ENCODE assay signal across 1 cellular context in genomic region chr17:75855310-75856061, GRCh38.
TF ChIP-seq lines count a peak whose summit lies in the region.

WBP2 (minus strand) TSS chr17:75855335; CDS start chr17:75855297, 38 bp downstream.

TF ChIP-seq in HepG2, 621 proteins besides CTCF, POLR2A, EP300 and RAD21 (continued from another document):
- TF ChIP-seq SKIL (CRISPR knock-in tag; IDR thresholded peaks at IDR 0.05; ENCODE audit: borderline replicate concordance): peak; percentile 67
- TF ChIP-seq ZMYM3 (CRISPR knock-in tag; IDR thresholded peaks at IDR 0.05): no peak
- TF ChIP-seq STAT5B (CRISPR knock-in tag; IDR thresholded peaks at IDR 0.05): no peak
- TF ChIP-seq NFKBIZ (CRISPR knock-in tag; IDR thresholded peaks at IDR 0.05): peak; percentile 92
- peak; percentile 85; the same call in 1 of the 2 replicates for TF ChIP-seq ZMAT3 (CRISPR knock-in tag; conservative IDR thresholded peaks at IDR 0.05)
- no peak for TF ChIP-seq NFIB (CRISPR knock-in tag; IDR thresholded peaks at IDR 0.05; ENCODE audit: borderline replicate concordance)
- peak; percentile 93 for TF ChIP-seq GMEB1 (CRISPR knock-in tag; IDR thresholded peaks at IDR 0.05; ENCODE audit: borderline replicate concordance)
- TF ChIP-seq KAT2B (IDR thresholded peaks at IDR 0.05; ENCODE audit: borderline replicate concordance, low read depth, low read length): no peak
- no peak; the same call in 1 of the 2 replicates for TF ChIP-seq ZNF17 (CRISPR knock-in tag; IDR thresholded peaks at IDR 0.05)
- no peak for TF ChIP-seq ZNF264 (CRISPR knock-in tag; IDR thresholded peaks at IDR 0.05)
- no peak for TF ChIP-seq PHB2 (IDR thresholded peaks at IDR 0.05; ENCODE audit: partially characterized antibody)
- peak; percentile 43; the same call in 1 of the 2 replicates for TF ChIP-seq MLX (CRISPR knock-in tag; IDR thresholded peaks at IDR 0.05)
- no peak for TF ChIP-seq ZNF512B (CRISPR knock-in tag; IDR thresholded peaks at IDR 0.05; ENCODE audit: borderline replicate concordance)
- TF ChIP-seq ZNF263 (CRISPR knock-in tag; IDR thresholded peaks at IDR 0.05): peak; percentile 66; the same call in 1 of the 2 replicates
- 0 out of 2 replicates have a peak, but pooled peaks have one; percentile 43 for TF ChIP-seq ATF6 (CRISPR knock-in tag; conservative IDR thresholded peaks at IDR 0.05)
- TF ChIP-seq ZNF746 (CRISPR knock-in tag; IDR thresholded peaks at IDR 0.05): peak; percentile 75; the same call in 1 of the 2 replicates
- TF ChIP-seq KLF11 (CRISPR knock-in tag; IDR thresholded peaks at IDR 0.05): peak; percentile 88
- no peak for TF ChIP-seq LBX2 (CRISPR knock-in tag; IDR thresholded peaks at IDR 0.05; ENCODE audit: borderline replicate concordance)
- TF ChIP-seq ZNF773 (CRISPR knock-in tag; IDR thresholded peaks at IDR 0.05; ENCODE audit: borderline replicate concordance): 0 out of 2 replicates have a peak, but pooled peaks have one; percentile 65
- TF ChIP-seq ZNF383 (CRISPR knock-in tag; IDR thresholded peaks at IDR 0.05; ENCODE audit: borderline replicate concordance): no peak
- no peak; the same call in 1 of the 2 replicates for TF ChIP-seq ETV6 (CRISPR knock-in tag; conservative IDR thresholded peaks at IDR 0.05)
- peak; percentile 69; the same call in 1 of the 2 replicates for TF ChIP-seq ZNF503 (CRISPR knock-in tag; IDR thresholded peaks at IDR 0.05)
- TF ChIP-seq ZNF576 (CRISPR knock-in tag; IDR thresholded peaks at IDR 0.05): peak; percentile 94
- no peak for TF ChIP-seq RFX1 (IDR thresholded peaks at IDR 0.05)
- peak; percentile 44 for TF ChIP-seq PHF5A (CRISPR knock-in tag; IDR thresholded peaks at IDR 0.05; ENCODE audit: low read depth, unreplicated experiment)
- no peak for TF ChIP-seq KDM6A (CRISPR knock-in tag; IDR thresholded peaks at IDR 0.05; ENCODE audit: low read depth)
- TF ChIP-seq SOX13 (IDR thresholded peaks at IDR 0.05): no peak
- peak in 1 of 2 experiments; percentile 39; a peak in 1 of 4 replicates for TF ChIP-seq SOX13 (CRISPR knock-in tag; conservative IDR thresholded peaks at IDR 0.05 in 1 of 2, IDR thresholded peaks at IDR 0.05 in 1 of 2)
- no peak for TF ChIP-seq RBM22 (optimal IDR thresholded peaks at IDR 0.05; ENCODE audit: low read length)
- TF ChIP-seq YY1 (IDR thresholded peaks at IDR 0.05; ENCODE audit: insufficient read depth, insufficient replicate concordance, low read depth, low read length): peak; percentile 82
- TF ChIP-seq GATAD1 (CRISPR knock-in tag; IDR thresholded peaks at IDR 0.05): peak; percentile 93
- no peak; the same call in 1 of the 2 replicates for TF ChIP-seq ZNF441 (CRISPR knock-in tag; IDR thresholded peaks at IDR 0.05; ENCODE audit: borderline replicate concordance)
- no peak for TF ChIP-seq ZNF251 (CRISPR knock-in tag; IDR thresholded peaks at IDR 0.05)
- TF ChIP-seq ZNF878 (CRISPR knock-in tag; IDR thresholded peaks at IDR 0.05): no peak
TF ChIP-seq in HepG2: peak in this region for 368.
